Comparison of ENCODE assay signal across 23 cellular contexts in genomic region chr10:53978292-53978691, GRCh38.
"Had no signal": no experiment of that assay in that cellular context is flagged by ENCODE, and none has a peak within 500 bp of the region (broad histone marks: within the 10 kb centered on the region; RNA-seq: fewer than 3 reads in every experiment).

No MANE protein-coding gene starts in this region.

- H3K36me3 ChIP-seq: left ventricle myocardium inferior, ovary, right atrium auricular region, stomach, thyroid gland, transverse colon, upper lobe of right lung had no signal

- H3K27ac ChIP-seq: left ventricle myocardium inferior, ovary, right atrium auricular region, skin epidermis, stomach, testis, thyroid gland, transverse colon, upper lobe of right lung had no signal

- ATAC-seq: mucosa of descending colon; naive thymus-derived CD4-positive, alpha-beta T cell; natural killer cell treated with Interleukin-12 subunit alpha and Interleukin-12 subunit beta and Interleukin-15 and Interleukin-18, amount 100 ng/mL, for 72 hours; sciatic nerve; stimulated activated naive B cell treated with anti-CD40 and anti-IgM and Interleukin-4, amounts not matched to agents 10 μg/mL and 1 μg/mL and 100 μg/mL, for 72 hours; stimulated activated naive CD8-positive, alpha-beta T cell treated with anti-CD3 and anti-CD28 coated beads, Interleukin-15, Interleukin-2, amounts not matched to agents 100 U/mL and 50 U/mL, for 24 hours; upper lobe of right lung had no signal

- H3K27me3 ChIP-seq: ovary, right atrium auricular region, stomach, testis, thyroid gland, transverse colon, upper lobe of right lung had no signal

- DNase-seq: hippocampal formation; islet precursor cell; left ventricle myocardium inferior; midbrain; mucosa of descending colon; naive thymus-derived CD4-positive, alpha-beta T cell; ovary; stimulated activated CD4-positive, alpha-beta T cell treated with anti-CD3 and anti-CD28 coated beads, Interleukin-12 subunit alpha, Interleukin-12 subunit beta, amount 100 ng/mL, for 4 hours; stimulated activated CD4-positive, alpha-beta T cell treated with anti-CD3 and anti-CD28 coated beads, Interleukin-15, amount 100 ng/mL, for 24 hours; stimulated activated CD4-positive, alpha-beta T cell treated with anti-CD3 and anti-CD28 coated beads, Interleukin-2, amount 100 ng/mL, for 24 hours; stimulated activated CD4-positive, alpha-beta T cell treated with anti-CD3 and anti-CD28 coated beads, Interleukin-4, amount 100 ng/mL, for 1 hour; stimulated activated naive B cell treated with anti-CD40 and anti-IgM and Interleukin-4, amounts not matched to agents 10 μg/mL and 1 μg/mL and 100 μg/mL, for 72 hours; stimulated activated naive CD8-positive, alpha-beta T cell treated with anti-CD3 and anti-CD28 coated beads, Interleukin-15, Interleukin-2, amounts not matched to agents 100 U/mL and 50 U/mL, for 24 hours; stomach; testis; thyroid gland; transverse colon; upper lobe of right lung had no signal

- H3K4me1 ChIP-seq: left ventricle myocardium inferior, right atrium auricular region, stomach, testis, thyroid gland, transverse colon, upper lobe of right lung had no signal

- H3K4me3 ChIP-seq: left ventricle myocardium inferior, lung, mucosa of descending colon, ovary, right atrium auricular region, skin epidermis, stomach, testis, thyroid gland, transverse colon, upper lobe of right lung had no signal

- H3K9me3 ChIP-seq: mucosa of descending colon, ovary, right atrium auricular region, testis, thyroid gland, transverse colon, upper lobe of right lung had no signal
